In the genomic region with DNA sequence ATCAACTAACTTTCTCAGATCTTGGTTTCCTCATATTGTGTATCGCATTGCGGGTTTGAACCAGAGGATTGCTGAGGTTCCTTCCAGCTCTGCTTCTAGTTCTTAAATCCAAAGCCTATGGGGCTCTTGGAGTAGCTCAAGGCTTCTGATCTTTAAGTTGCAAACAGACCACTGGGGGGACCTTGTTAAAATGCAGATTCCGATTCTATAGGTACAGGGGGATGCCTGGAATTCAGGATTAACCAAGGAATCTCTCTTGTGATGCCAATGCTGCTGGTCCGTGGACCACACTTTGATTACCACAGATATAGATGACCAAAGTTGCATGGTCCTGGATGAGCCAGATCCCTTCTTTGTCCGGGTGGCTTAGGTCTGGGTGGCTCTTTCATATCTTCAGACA, we compare ENCODE assay signal across 29 cellular contexts.
"Had no signal": no experiment of that assay in that cellular context is flagged by ENCODE, and none has a peak within 500 bp of the region (broad histone marks: within the 10 kb centered on the region; RNA-seq: fewer than 3 reads in every experiment).

No MANE protein-coding gene starts in this region.

- H3K9me3 ChIP-seq: ascending aorta had no signal

- ATAC-seq: activated CD8-positive, alpha-beta T cell treated with anti-CD3 and anti-CD28 coated beads for 36 hours; Right ventricle myocardium inferior had no signal

- H3K4me3 ChIP-seq: ascending aorta, breast epithelium, PC-9 had no signal

- H3K27me3 ChIP-seq: ascending aorta, breast epithelium had no signal

- H3K4me1 ChIP-seq: breast epithelium had no signal

- H3K36me3 ChIP-seq: ascending aorta, breast epithelium, WERI-Rb-1 had no signal

- H3K27ac ChIP-seq: ascending aorta, breast epithelium, PC-9, RWPE1, WERI-Rb-1 had no signal

- DNase-seq: activated CD4-positive, alpha-beta T cell treated with anti-CD3 and anti-CD28 coated beads, Interleukin-2, amount 10 ng/mL, durations not matched to agents 24 days and 14 days; activated CD4-positive, alpha-beta T cell treated with anti-CD3 and anti-CD28 coated beads, Interleukin-2, amount 50 U/mL, for 4 hours; activated CD8-positive, alpha-beta T cell treated with anti-CD3 and anti-CD28 coated beads for 36 hours; activated gamma-delta T cell; activated naive CD4-positive, alpha-beta T cell treated with Interleukin-2 at 50 U/mL for 16 hours; activated naive CD8-positive, alpha-beta T cell treated with anti-CD3 and anti-CD28 coated beads, Interleukin-2, amount 10 ng/mL, durations not matched to agents 7 days and 5 days; activated T-cell treated with anti-CD3 and anti-CD28 coated beads, Interleukin-2, amount 50 U/mL, for 24 hours; amygdala; caudate nucleus; cerebellar nuclear complex; Karpas-422; KBM-7; NCI-H1105; NCI-H1436; NCI-H1694; NCI-H1930; NCI-H2081 treated with DMSO at 0.1 percent for 48 hours; NCI-H345; NCI-H524 treated with DMSO at 0.1 percent for 48 hours; PC-9; SW 1271; T-helper 1 cell; T-helper 2 cell; T-helper 9 cell; WERI-Rb-1 had no signal
